Comparison of ENCODE assay signal across 29 cellular contexts in the genomic region with DNA sequence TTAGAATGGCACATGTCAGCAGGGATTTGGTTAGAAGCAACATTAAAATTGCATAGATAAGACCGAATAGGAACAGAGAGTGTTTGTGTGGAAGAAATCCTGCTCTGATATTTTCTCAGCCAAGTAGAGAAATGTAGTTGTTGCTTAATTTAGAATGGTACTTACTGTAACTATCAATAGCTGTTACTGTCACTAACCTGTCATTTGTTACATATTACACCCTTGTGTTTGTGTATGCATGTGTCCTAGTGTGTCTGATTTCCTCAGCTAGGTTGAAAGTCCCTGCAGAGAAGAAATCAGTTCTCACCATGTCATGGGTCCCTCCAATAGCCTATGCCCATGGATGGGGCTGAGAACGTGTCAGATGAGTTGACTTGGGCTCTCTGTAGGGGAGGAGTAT.
DNase-seq lines count a peak whose midpoint lies in the region; ATAC-seq, FAIRE-seq and TF ChIP-seq lines count a peak whose summit lies in the region.
"Had no signal": no experiment of that assay in that cellular context is flagged by ENCODE, and none has a peak within 500 bp of the region (broad histone marks: within the 10 kb centered on the region; RNA-seq: fewer than 3 reads in every experiment).

No MANE protein-coding gene starts in this region.

- intact Hi-C loops in PC-3 (cut with micrococcal nuclease) = no loop called here

- H3K27ac Mint-ChIP-seq in neural crest cell (ENCODE audit: unreplicated experiment) (peak overlapping the region; percentile 37), neural progenitor cell (no peak overlapping the region)
- H3K27ac Mint-ChIP-seq: activated CD4-positive, alpha-beta memory T cell treated with anti-CD3 and anti-CD28 coated beads, Interleukin-2, amount 10 ng/mL, durations not matched to agents 7 days and 5 days; CD4-positive, alpha-beta T cell; natural killer cell treated with Interleukin-12 subunit alpha and Interleukin-12 subunit beta and Interleukin-15 and Interleukin-18, amount 100 ng/mL, for 72 hours had no signal

- no peak for DNase-seq in A549 (ENCODE audit: low read depth in 1 of 2, low spot score in 1 of 2)
- no peak for DNase-seq in foreskin keratinocyte
- no peak for DNase-seq in neural crest cell (ENCODE audit: low read depth, low spot score)
- DNase-seq in T-helper 9 cell = no peak
- DNase-seq in neural progenitor cell (ENCODE audit: low spot score) = no peak
- no peak for DNase-seq in PC-3
- no peak for DNase-seq in COLO829 (ENCODE audit: low spot score)
- DNase-seq: ACHN; activated CD4-positive, alpha-beta memory T cell treated with anti-CD3 and anti-CD28 coated beads, Interleukin-2, amount 10 ng/mL, durations not matched to agents 7 days and 5 days; activated naive CD4-positive, alpha-beta T cell; activated T-cell treated with anti-CD3 and anti-CD28 coated beads for 4 hours; amniotic stem cell; CD4-positive, alpha-beta T cell; DMS79; effector CD8-positive, alpha-beta T cell; gastrocnemius medialis; GM23248; MV-4-11; NCI-H187; NCI-H2227 treated with DMSO at 0.1 percent for 48 hours; NCI-H774; psoas muscle; stimulated activated CD4-positive, alpha-beta T cell treated with anti-CD3 and anti-CD28 coated beads, Interleukin-4, amount 100 ng/mL, for 4 hours had no signal

- no peaks in the 10 kb centered on the region for H3K27me3 ChIP-seq in foreskin keratinocyte
- no peaks in the 10 kb centered on the region for H3K27me3 ChIP-seq in neural progenitor cell
- no peaks in the 10 kb centered on the region for H3K27me3 ChIP-seq in PC-3 (ENCODE audit: low read length)
- H3K27me3 ChIP-seq: gastrocnemius medialis, vagina had no signal

- TF ChIP-seq EP300 in A549 (IDR thresholded peaks at IDR 0.05) = no peak

- H2AFZ ChIP-seq in neural progenitor cell (replicated peaks) (no peak overlapping the region), PC-3 (ENCODE audit: low read length) (no peak overlapping the region)
- H2AFZ ChIP-seq: GM23248 had no signal

- ATAC-seq in A549 (no peak), foreskin keratinocyte (no peak), PC-3 (no peak)
- ATAC-seq: gastrocnemius medialis; natural killer cell treated with Interleukin-12 subunit alpha and Interleukin-12 subunit beta and Interleukin-15 and Interleukin-18, amount 100 ng/mL, for 72 hours; SK-N-SH treated with all-trans-retinoic acid at 6 μM for 48 hours had no signal

- H3K27me3 Mint-ChIP-seq in neural crest cell (ENCODE audit: low read depth) (no peaks in the 10 kb centered on the region), neural progenitor cell (ENCODE audit: insufficient read depth, low read depth) (peaks cover 3% of the 10 kb centered on the region)
- H3K27me3 Mint-ChIP-seq: CD4-positive, alpha-beta T cell had no signal

- H3K4me3 Mint-ChIP-seq in neural crest cell (no peak overlapping the region), neural progenitor cell (no peak overlapping the region)
- H3K4me3 Mint-ChIP-seq: activated CD4-positive, alpha-beta memory T cell treated with anti-CD3 and anti-CD28 coated beads, Interleukin-2, amount 10 ng/mL, durations not matched to agents 7 days and 5 days; CD4-positive, alpha-beta T cell; natural killer cell treated with Interleukin-12 subunit alpha and Interleukin-12 subunit beta and Interleukin-15 and Interleukin-18, amount 100 ng/mL, for 72 hours had no signal

- peaks cover 51% of the 10 kb centered on the region for H3K4me1 ChIP-seq in A549
- peaks cover 31% of the 10 kb centered on the region for H3K4me1 ChIP-seq in foreskin keratinocyte
- peaks cover 7% of the 10 kb centered on the region for H3K4me1 ChIP-seq in neural progenitor cell
- H3K4me1 ChIP-seq in PC-3 (ENCODE audit: insufficient read depth, low read length) = peaks cover 30% of the 10 kb centered on the region

- no peak overlapping the region for H3K9ac ChIP-seq in neural progenitor cell
- H3K9ac ChIP-seq in PC-3 (ENCODE audit: low read length) = no peak overlapping the region
- H3K9ac ChIP-seq: GM23248 had no signal

- H3K79me2 ChIP-seq in neural progenitor cell (ENCODE audit: low read depth) (no peaks in the 10 kb centered on the region), PC-3 (ENCODE audit: low read length) (peaks cover 12% of the 10 kb centered on the region)

- POLR2A ChIA-PET in A549 (lab: Yijun Ruan, JAX) = no interaction called here
- POLR2A ChIA-PET in PC-3 (lab: Charles Lee; ENCODE audit: unreplicated experiment) = no interaction called here

- no peaks in the 10 kb centered on the region for H3K36me3 ChIP-seq in KOPT-K1 (ENCODE audit: insufficient read depth, low read length)
- H3K36me3 ChIP-seq in neural progenitor cell = no peaks in the 10 kb centered on the region
- H3K36me3 ChIP-seq in PC-3 (ENCODE audit: low read depth, low read length) = no peaks in the 10 kb centered on the region
- H3K36me3 ChIP-seq: gastrocnemius medialis, vagina had no signal

- H3K36me3 Mint-ChIP-seq in neural crest cell (ENCODE audit: low read depth) (no peaks in the 10 kb centered on the region), neural progenitor cell (no peaks in the 10 kb centered on the region)
- H3K36me3 Mint-ChIP-seq: natural killer cell treated with Interleukin-12 subunit alpha and Interleukin-12 subunit beta and Interleukin-15 and Interleukin-18, amount 100 ng/mL, for 72 hours had no signal

- H3K4me2 ChIP-seq in A549 (no peak overlapping the region), neural progenitor cell (no peak overlapping the region), PC-3 (ENCODE audit: low read length) (no peak overlapping the region)

- H3F3A ChIP-seq in neural progenitor cell (ENCODE audit: low read depth) = no peaks in the 10 kb centered on the region
- no peaks in the 10 kb centered on the region for H3F3A ChIP-seq in PC-3 (ENCODE audit: low read length, unreplicated experiment)

- H3K9me3 Mint-ChIP-seq in neural crest cell (no peaks in the 10 kb centered on the region), neural progenitor cell (no peaks in the 10 kb centered on the region)
- H3K9me3 Mint-ChIP-seq: activated CD4-positive, alpha-beta memory T cell treated with anti-CD3 and anti-CD28 coated beads, Interleukin-2, amount 10 ng/mL, durations not matched to agents 7 days and 5 days; CD4-positive, alpha-beta T cell; natural killer cell treated with Interleukin-12 subunit alpha and Interleukin-12 subunit beta and Interleukin-15 and Interleukin-18, amount 100 ng/mL, for 72 hours had no signal

- no peak overlapping the region for H3K4me3 ChIP-seq in A549
- no peak overlapping the region for H3K4me3 ChIP-seq in neural progenitor cell
- H3K4me3 ChIP-seq in PC-3 (ENCODE audit: low read length) = no peak overlapping the region
- H3K4me3 ChIP-seq: gastrocnemius medialis, GM23248, psoas muscle, vagina had no signal

- no peaks in the 10 kb centered on the region for H4K20me1 ChIP-seq in neural progenitor cell (ENCODE audit: low read depth)
- no peaks in the 10 kb centered on the region for H4K20me1 ChIP-seq in PC-3 (ENCODE audit: low read length)

- CTCF ChIA-PET in A549 (lab: Yijun Ruan, JAX) (interaction anchor here (1.0 to 2.3 kb wide), 5 partner anchors 8 to 443 kb away, joined by 3 to 16 read pairs (median 3); no protein-coding TSS in a partner anchor), PC-3 (lab: Charles Lee) (no interaction called here)

- H3K4me1 Mint-ChIP-seq in neural crest cell = no peaks in the 10 kb centered on the region
- H3K4me1 Mint-ChIP-seq in neural progenitor cell = no peaks in the 10 kb centered on the region

- BruUV-seq in PC-3 (replicated peaks; lab: Mats Ljungman, UMichigan) = no TSS peak

- 83% methylated on average over 2 of the region's 2 CpGs for WGBS in A549 (ENCODE audit: missing lambda C conversion rate)

- no peaks in the 10 kb centered on the region for H3K9me2 ChIP-seq in PC-3 (replicated peaks; ENCODE audit: low read length)

- H3K27ac ChIP-seq in A549 (peak overlapping the region; percentile 22 to 52; a peak in 4 of 6 replicates), KOPT-K1 (ENCODE audit: low read depth, low read length, poor library complexity, severe bottlenecking) (peak overlapping the region; percentile 1), foreskin keratinocyte (peak overlapping the region; percentile 56), neural progenitor cell (no peak overlapping the region), PC-3 (ENCODE audit: low read length) (no peak overlapping the region)
- H3K27ac ChIP-seq: gastrocnemius medialis, GM23248, psoas muscle, vagina had no signal

- no peak for TF ChIP-seq CTCF in A549 (IDR thresholded peaks at IDR 0.05)
- no peak for TF ChIP-seq CTCF in foreskin keratinocyte (conservative IDR thresholded peaks at IDR 0.05)
- no peak for TF ChIP-seq CTCF in neural crest cell (conservative IDR thresholded peaks at IDR 0.05)
- TF ChIP-seq CTCF in neural progenitor cell (IDR thresholded peaks at IDR 0.05) = no peak
- TF ChIP-seq CTCF in PC-3 (conservative IDR thresholded peaks at IDR 0.05; ENCODE audit: low read depth, low read length) = no peak

- no peak for TF ChIP-seq RAD21 in A549 (conservative IDR thresholded peaks at IDR 0.05 in 1 of 2, IDR thresholded peaks at IDR 0.05 in 1 of 2)

- no peak for FAIRE-seq in A549 (lab: Jason Lieb, UNC)
- FAIRE-seq: GM12891, RCC 7860 had no signal

- H3K9me3 ChIP-seq in A549 (no peaks in the 10 kb centered on the region), KOPT-K1 (ENCODE audit: insufficient read depth, low read length, poor library complexity, severe bottlenecking) (no peaks in the 10 kb centered on the region), neural progenitor cell (ENCODE audit: low read depth) (no peaks in the 10 kb centered on the region), PC-3 (ENCODE audit: low read length) (no peaks in the 10 kb centered on the region)
- H3K9me3 ChIP-seq: gastrocnemius medialis, psoas muscle, vagina had no signal

- TF ChIP-seq POLR2A in A549 (IDR thresholded peaks at IDR 0.05; ENCODE audit: low read length) = no peak

TF ChIP-seq in A549, 52 proteins besides CTCF, POLR2A, EP300 and RAD21 (continues in another document):
- TF ChIP-seq ZSCAN20 (CRISPR knock-in tag; IDR thresholded peaks at IDR 0.05) = no peak
- TF ChIP-seq NR3C1 (IDR thresholded peaks at IDR 0.05) = no peak
- no peak for TF ChIP-seq JUNB (IDR thresholded peaks at IDR 0.05)
- TF ChIP-seq ATOH8 (CRISPR knock-in tag; IDR thresholded peaks at IDR 0.05; ENCODE audit: low read depth) = no peak

Comparison
In these comparisons a context has a peak if more than half of its experiments do, and no peak if none do; other contexts are left out.
1. H3K27ac ChIP-seq: peak in A549 (2 of 2), KOPT-K1 (single experiment) and foreskin keratinocyte (single experiment); none in neural progenitor cell (single experiment) and PC-3 (single experiment).